ENCODE assay signal across 1 cellular context in genomic region chr1:61076728-61077675, GRCh38.
TF ChIP-seq lines count a peak whose summit lies in the region.

No MANE protein-coding gene starts in this region.

TF ChIP-seq in HepG2, 621 proteins besides CTCF, POLR2A, EP300 and RAD21 (continued from another document and continues in another):
- TF ChIP-seq ZHX1 (CRISPR knock-in tag; IDR thresholded peaks at IDR 0.05; ENCODE audit: low read depth) (no peak), ZNF160 (CRISPR knock-in tag; IDR thresholded peaks at IDR 0.05) (peak; percentile 73; the same call in 1 of the 2 replicates), ZNF496 (CRISPR knock-in tag; IDR thresholded peaks at IDR 0.05; ENCODE audit: insufficient replicate concordance) (no peak), CHD2 (IDR thresholded peaks at IDR 0.05; ENCODE audit: low read depth, low read length) (peak; percentile 77; the same call in 1 of the 2 replicates), ZNF280B (CRISPR knock-in tag; IDR thresholded peaks at IDR 0.05; ENCODE audit: borderline replicate concordance) (no peak), ZNF230 (CRISPR knock-in tag; IDR thresholded peaks at IDR 0.05) (peak; percentile 59; the same call in 1 of the 2 replicates), KAT8 (CRISPR knock-in tag; IDR thresholded peaks at IDR 0.05) (peak; percentile 67), PHF21A (CRISPR knock-in tag; IDR thresholded peaks at IDR 0.05) (peak; percentile 85), ZBTB42 (CRISPR knock-in tag; IDR thresholded peaks at IDR 0.05) (0 out of 2 replicates have a peak, but pooled peaks have one; percentile 38), NR2F2 (IDR thresholded peaks at IDR 0.05; ENCODE audit: borderline replicate concordance, low read depth) (no peak), CENPT (CRISPR knock-in tag; IDR thresholded peaks at IDR 0.05; ENCODE audit: low read depth) (no peak), ZMYM2 (CRISPR knock-in tag; IDR thresholded peaks at IDR 0.05) (no peak), SCMH1 (CRISPR knock-in tag; IDR thresholded peaks at IDR 0.05; ENCODE audit: borderline replicate concordance) (no peak), SRSF1 (optimal IDR thresholded peaks at IDR 0.05; ENCODE audit: low read depth, low read length) (peak; percentile 92), JUN (CRISPR knock-in tag; IDR thresholded peaks at IDR 0.05) (0 out of 2 replicates have a peak, but pooled peaks have one; percentile 39), KDM5B (CRISPR knock-in tag; IDR thresholded peaks at IDR 0.05; ENCODE audit: borderline replicate concordance) (peak; percentile 39; the same call in 1 of the 2 replicates), POLR2AphosphoS5 (IDR thresholded peaks at IDR 0.05; ENCODE audit: low read depth, low read length) (peak; percentile 74), MAFF (IDR thresholded peaks at IDR 0.05; ENCODE audit: low read depth, low read length) (no peak), CHCHD3 (CRISPR knock-in tag; IDR thresholded peaks at IDR 0.05) (no peak), ZNF329 (CRISPR knock-in tag; IDR thresholded peaks at IDR 0.05; ENCODE audit: low read depth) (no peak), LBX2 (CRISPR knock-in tag; IDR thresholded peaks at IDR 0.05; ENCODE audit: borderline replicate concordance) (no peak), SP1 (IDR thresholded peaks at IDR 0.05) (no peak), SP1 (CRISPR knock-in tag; IDR thresholded peaks at IDR 0.05) (no peak), ZNF574 (CRISPR knock-in tag; IDR thresholded peaks at IDR 0.05) (peak; percentile 61), ZBTB38 (CRISPR knock-in tag; IDR thresholded peaks at IDR 0.05) (peak; percentile 59; the same call in 1 of the 2 replicates), CBX2 (IDR thresholded peaks at IDR 0.05; ENCODE audit: low read depth, low read length) (no peak; the same call in 1 of the 2 replicates), CBX2 (CRISPR knock-in tag; IDR thresholded peaks at IDR 0.05; ENCODE audit: low read depth) (no peak), HOXD1 (CRISPR knock-in tag; IDR thresholded peaks at IDR 0.05) (0 out of 2 replicates have a peak, but pooled peaks have one; percentile 28), TBX3 (IDR thresholded peaks at IDR 0.05; ENCODE audit: borderline replicate concordance) (0 out of 2 replicates have a peak, but pooled peaks have one; percentile 12), THAP9 (CRISPR knock-in tag; IDR thresholded peaks at IDR 0.05; ENCODE audit: borderline replicate concordance) (peak; percentile 78; the same call in 1 of the 2 replicates), HDAC2 (CRISPR knock-in tag; IDR thresholded peaks at IDR 0.05) (peak; percentile 90), ASH2L (IDR thresholded peaks at IDR 0.05; ENCODE audit: insufficient read length, low read depth, low read length) (peak; percentile 96)
- TF ChIP-seq, protein P1, sequence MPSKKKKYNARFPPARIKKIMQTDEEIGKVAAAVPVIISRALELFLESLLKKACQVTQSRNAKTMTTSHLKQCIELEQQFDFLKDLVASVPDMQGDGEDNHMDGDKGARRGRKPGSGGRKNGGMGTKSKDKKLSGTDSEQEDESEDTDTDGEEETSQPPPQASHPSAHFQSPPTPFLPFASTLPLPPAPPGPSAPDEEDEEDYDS (CRISPR knock-in tag; IDR thresholded peaks at IDR 0.05) = peak; percentile 93
- TF ChIP-seq, protein P2, sequence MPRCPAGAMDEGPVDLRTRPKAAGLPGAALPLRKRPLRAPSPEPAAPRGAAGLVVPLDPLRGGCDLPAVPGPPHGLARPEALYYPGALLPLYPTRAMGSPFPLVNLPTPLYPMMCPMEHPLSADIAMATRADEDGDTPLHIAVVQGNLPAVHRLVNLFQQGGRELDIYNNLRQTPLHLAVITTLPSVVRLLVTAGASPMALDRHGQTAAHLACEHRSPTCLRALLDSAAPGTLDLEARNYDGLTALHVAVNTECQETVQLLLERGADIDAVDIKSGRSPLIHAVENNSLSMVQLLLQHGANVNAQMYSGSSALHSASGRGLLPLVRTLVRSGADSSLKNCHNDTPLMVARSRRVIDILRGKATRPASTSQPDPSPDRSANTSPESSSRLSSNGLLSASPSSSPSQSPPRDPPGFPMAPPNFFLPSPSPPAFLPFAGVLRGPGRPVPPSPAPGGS (CRISPR knock-in tag; IDR thresholded peaks at IDR 0.05) = 0 out of 2 replicates have a peak, but pooled peaks have one; percentile 30
- TF ChIP-seq, protein P3, sequence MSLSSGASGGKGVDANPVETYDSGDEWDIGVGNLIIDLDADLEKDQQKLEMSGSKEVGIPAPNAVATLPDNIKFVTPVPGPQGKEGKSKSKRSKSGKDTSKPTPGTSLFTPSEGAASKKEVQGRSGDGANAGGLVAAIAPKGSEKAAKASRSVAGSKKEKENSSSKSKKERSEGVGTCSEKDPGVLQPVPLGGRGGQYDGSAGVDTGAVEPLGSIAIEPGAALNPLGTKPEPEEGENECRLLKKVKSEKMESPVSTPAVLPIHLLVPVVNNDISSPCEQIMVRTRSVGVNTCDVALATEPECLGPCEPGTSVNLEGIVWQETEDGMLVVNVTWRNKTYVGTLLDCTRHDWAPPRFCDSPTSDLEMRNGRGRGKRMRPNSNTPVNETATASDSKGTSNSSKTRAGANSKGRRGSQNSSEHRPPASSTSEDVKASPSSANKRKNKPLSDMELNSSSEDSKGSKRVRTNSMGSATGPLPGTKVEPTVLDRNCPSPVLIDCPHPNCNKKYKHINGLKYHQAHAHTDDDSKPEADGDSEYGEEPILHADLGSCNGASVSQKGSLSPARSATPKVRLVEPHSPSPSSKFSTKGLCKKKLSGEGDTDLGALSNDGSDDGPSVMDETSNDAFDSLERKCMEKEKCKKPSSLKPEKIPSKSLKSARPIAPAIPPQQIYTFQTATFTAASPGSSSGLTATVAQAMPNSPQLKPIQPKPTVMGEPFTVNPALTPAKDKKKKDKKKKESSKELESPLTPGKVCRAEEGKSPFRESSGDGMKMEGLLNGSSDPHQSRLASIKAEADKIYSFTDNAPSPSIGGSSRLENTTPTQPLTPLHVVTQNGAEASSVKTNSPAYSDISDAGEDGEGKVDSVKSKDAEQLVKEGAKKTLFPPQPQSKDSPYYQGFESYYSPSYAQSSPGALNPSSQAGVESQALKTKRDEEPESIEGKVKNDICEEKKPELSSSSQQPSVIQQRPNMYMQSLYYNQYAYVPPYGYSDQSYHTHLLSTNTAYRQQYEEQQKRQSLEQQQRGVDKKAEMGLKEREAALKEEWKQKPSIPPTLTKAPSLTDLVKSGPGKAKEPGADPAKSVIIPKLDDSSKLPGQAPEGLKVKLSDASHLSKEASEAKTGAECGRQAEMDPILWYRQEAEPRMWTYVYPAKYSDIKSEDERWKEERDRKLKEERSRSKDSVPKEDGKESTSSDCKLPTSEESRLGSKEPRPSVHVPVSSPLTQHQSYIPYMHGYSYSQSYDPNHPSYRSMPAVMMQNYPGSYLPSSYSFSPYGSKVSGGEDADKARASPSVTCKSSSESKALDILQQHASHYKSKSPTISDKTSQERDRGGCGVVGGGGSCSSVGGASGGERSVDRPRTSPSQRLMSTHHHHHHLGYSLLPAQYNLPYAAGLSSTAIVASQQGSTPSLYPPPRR (CRISPR knock-in tag; IDR thresholded peaks at IDR 0.05; ENCODE audit: borderline replicate concordance) = peak; percentile 73; the same call in 1 of the 2 replicates
- TF ChIP-seq, protein P4, sequence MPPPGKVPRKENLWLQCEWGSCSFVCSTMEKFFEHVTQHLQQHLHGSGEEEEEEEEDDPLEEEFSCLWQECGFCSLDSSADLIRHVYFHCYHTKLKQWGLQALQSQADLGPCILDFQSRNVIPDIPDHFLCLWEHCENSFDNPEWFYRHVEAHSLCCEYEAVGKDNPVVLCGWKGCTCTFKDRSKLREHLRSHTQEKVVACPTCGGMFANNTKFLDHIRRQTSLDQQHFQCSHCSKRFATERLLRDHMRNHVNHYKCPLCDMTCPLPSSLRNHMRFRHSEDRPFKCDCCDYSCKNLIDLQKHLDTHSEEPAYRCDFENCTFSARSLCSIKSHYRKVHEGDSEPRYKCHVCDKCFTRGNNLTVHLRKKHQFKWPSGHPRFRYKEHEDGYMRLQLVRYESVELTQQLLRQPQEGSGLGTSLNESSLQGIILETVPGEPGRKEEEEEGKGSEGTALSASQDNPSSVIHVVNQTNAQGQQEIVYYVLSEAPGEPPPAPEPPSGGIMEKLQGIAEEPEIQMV (CRISPR knock-in tag; IDR thresholded peaks at IDR 0.05; ENCODE audit: low read depth) = 0 out of 2 replicates have a peak, but pooled peaks have one; percentile 63
- TF ChIP-seq, protein P5, sequence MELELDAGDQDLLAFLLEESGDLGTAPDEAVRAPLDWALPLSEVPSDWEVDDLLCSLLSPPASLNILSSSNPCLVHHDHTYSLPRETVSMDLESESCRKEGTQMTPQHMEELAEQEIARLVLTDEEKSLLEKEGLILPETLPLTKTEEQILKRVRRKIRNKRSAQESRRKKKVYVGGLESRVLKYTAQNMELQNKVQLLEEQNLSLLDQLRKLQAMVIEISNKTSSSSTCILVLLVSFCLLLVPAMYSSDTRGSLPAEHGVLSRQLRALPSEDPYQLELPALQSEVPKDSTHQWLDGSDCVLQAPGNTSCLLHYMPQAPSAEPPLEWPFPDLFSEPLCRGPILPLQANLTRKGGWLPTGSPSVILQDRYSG (CRISPR knock-in tag; IDR thresholded peaks at IDR 0.05) = no peak
- TF ChIP-seq, protein P6, sequence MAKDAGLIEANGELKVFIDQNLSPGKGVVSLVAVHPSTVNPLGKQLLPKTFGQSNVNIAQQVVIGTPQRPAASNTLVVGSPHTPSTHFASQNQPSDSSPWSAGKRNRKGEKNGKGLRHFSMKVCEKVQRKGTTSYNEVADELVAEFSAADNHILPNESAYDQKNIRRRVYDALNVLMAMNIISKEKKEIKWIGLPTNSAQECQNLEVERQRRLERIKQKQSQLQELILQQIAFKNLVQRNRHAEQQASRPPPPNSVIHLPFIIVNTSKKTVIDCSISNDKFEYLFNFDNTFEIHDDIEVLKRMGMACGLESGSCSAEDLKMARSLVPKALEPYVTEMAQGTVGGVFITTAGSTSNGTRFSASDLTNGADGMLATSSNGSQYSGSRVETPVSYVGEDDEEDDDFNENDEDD (CRISPR knock-in tag; IDR thresholded peaks at IDR 0.05; ENCODE audit: borderline replicate concordance) = peak; percentile 43; the same call in 1 of the 2 replicates
